ENCODE assay signal across 7 cellular contexts in the genomic region with DNA sequence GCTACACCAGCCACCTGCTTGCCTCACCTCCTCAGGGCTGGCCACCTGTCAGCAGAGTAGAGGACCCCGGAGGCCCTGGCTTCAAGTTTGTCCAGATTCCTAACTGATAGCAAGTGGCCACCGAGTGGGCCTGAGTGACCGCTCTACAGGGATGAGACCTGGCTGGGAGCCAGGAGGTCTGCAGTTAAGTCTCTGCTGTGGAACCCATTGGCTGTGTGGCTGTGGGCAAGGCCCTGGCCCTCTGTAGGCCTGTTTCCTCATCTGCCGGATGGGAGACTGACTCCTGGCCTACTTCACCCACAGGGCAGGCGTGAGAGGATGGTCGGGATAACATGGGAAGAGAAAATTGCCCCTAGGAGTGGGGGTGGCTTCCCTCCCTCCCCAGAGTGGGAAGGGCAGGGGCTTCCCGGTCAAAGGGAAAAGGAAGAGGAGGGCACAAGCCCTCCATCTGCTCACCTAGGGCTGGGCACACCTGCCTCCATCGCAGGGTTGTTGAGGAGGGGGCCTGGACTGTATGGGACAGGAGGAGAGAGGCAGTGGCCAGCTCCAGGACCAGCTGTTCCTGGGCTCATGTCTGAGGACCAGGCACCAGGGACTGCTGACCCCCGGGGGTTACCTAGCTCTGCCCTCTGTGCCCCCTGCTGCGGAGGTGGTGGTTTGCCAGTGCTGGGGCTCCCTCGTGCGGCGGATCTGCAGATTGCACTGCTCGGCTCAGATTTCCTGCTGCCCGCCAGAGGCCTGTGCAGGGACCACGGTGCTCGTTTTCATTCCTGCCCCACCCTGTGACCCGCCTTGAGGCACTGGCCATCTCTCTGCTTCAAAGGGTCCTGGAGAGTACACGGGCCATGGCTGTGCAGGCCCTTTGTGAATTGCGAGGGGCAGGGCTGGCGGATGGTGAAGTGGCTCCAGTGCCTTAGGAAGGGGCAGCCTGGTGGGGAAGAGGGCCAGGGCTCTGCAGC. TPM values are rescaled to one million over a fixed set of nuclear protein-coding genes. Genes with fewer than 3 reads are reported as not detected.
A peak's percentile ranks its signal among the peaks of the same experiment; 100 is the strongest.
DNase-seq lines count a peak whose midpoint lies in the region; ATAC-seq, FAIRE-seq and TF ChIP-seq lines count a peak whose summit lies in the region.

No MANE protein-coding gene starts in this region.

- no peak for TF ChIP-seq POLR2A in GM12891 (IDR thresholded peaks at IDR 0.05; ENCODE audit: low read depth, low read length)

- DNase-seq in GM12891 (ENCODE audit: insufficient read length, low spot score) (peak; percentile 79), NCI-H1417 treated with DMSO at 0.1 percent for 48 hours (lab: John Stamatoyannopoulos, UW) (peak; percentile 7), cardiac fibroblast (ENCODE audit: low read depth in 2 of 2) (peak; percentile 60 to 61), left lobe of liver (ENCODE audit: low spot score) (peak; percentile 70), NCI-H526 treated with DMSO at 0.1 percent for 48 hours (lab: John Stamatoyannopoulos, UW) (no peak)
- peak; percentile 65 for DNase-seq in activated CD4-positive, CD25-positive, alpha-beta regulatory T cell treated with anti-CD3 and anti-CD28 coated beads, Interleukin-2, amount 50 U/mL, for 16 hours (ENCODE audit: low read depth, low spot score)
- DNase-seq in stimulated activated CD4-positive, alpha-beta T cell treated with anti-CD3 and anti-CD28 coated beads, TNF-alpha, amount 100 ng/mL, for 48 hours (ENCODE audit: low read depth in 3 of 3): peak; percentile 54 to 64 (median 63)

- FAIRE-seq in GM12891 (lab: Jason Lieb, UNC): peak; percentile 94

- ATAC-seq in left lobe of liver: peak; percentile 83

- H3K4me3 ChIP-seq in cardiac fibroblast (replicated peaks in 1 of 2; ENCODE audit: low read depth in 2 of 2, low read length in 2 of 2): no peak overlapping the region

- TF ChIP-seq CTCF in cardiac fibroblast (IDR thresholded peaks at IDR 0.05; ENCODE audit: low read depth, low read length): peak; percentile 90

TF ChIP-seq in GM12891, 5 proteins besides CTCF, POLR2A, EP300 and RAD21:
- TF ChIP-seq POU2F2 (IDR thresholded peaks at IDR 0.05; ENCODE audit: low read depth, low read length): peak; percentile 32; the same call in 1 of the 2 replicates
- no peak for TF ChIP-seq POLR2AphosphoS5 (IDR thresholded peaks at IDR 0.05; ENCODE audit: low read depth, low read length)
- TF ChIP-seq TAF1 (IDR thresholded peaks at IDR 0.05; ENCODE audit: low read depth, low read length): no peak
- no peak for TF ChIP-seq PAX5 (IDR thresholded peaks at IDR 0.05; ENCODE audit: insufficient read depth, low read length, severe bottlenecking)
- TF ChIP-seq SPI1 (IDR thresholded peaks at IDR 0.05; ENCODE audit: low read depth, low read length): no peak

RNA-seq across cellular contexts. Expression of a gene that starts 9.1 kb away (rescaled TPM):
- polyA plus RNA-seq in GM12891 (2012; ENCODE audit: low read depth, missing spikeins): 31.3 TPM
- total RNA-seq in left lobe of liver: 52.7 TPM

RNA-seq across cellular contexts. Expression of a gene that starts 10.6 kb away (rescaled TPM):
- polyA plus RNA-seq in GM12891 (2012; ENCODE audit: low read depth, missing spikeins): 2.9 TPM
- total RNA-seq in left lobe of liver: 13.5 TPM

RNA-seq across cellular contexts. Expression of a gene that starts 48.6 kb away (rescaled TPM):
- 4.4 TPM for polyA plus RNA-seq in GM12891 (2012; ENCODE audit: low read depth, missing spikeins)
- not detected for total RNA-seq in left lobe of liver
